ENCODE assay signal across 12 cellular contexts in the genomic region with DNA sequence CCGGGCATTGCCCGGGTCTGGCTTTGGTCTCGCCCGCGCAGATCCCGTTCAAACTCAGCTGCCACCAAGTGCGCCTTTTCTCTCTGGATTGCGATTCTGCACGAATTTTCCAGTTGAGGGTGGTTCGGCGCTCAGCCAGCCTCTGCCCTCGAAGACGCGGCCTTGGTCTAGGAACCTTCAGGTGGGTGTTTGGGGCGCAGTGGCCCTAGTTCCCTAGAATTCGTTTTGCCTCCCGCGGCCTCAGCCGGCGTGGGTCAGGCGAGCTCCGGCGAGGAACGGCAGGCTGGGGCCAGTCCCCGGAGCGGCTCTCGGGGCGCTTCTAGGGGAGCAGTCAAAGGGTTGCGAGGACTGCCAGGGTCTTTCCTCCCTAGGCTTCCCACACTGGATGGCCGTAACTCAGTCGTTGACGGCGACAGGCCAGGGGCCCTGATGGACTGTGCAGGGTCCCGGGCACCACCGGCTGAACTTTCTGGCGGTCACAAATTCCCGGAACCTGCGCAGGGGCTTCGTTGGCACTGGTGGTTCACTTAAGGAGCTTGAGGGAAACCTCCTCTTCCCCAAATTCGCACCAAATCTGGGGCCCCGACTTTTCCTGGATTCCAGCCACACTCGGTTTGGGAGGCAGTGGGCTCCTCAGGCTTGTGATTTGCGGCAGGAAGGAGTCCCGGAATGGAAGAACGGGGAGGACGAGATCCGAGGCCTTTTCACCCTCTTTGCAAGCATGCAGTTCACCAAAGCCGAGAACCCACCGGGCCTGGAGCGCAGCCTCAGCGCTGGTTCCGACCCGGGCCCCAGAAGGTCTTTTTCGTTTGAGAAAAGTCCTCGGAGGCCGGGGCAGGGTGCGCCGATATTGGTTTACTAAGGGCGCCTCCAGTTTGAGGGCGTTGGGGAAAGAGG. TPM values are rescaled to one million over a fixed set of nuclear protein-coding genes. Genes with fewer than 3 reads are reported as not detected.
DNase-seq lines count a peak whose midpoint lies in the region; ATAC-seq and TF ChIP-seq lines count a peak whose summit lies in the region.
"Had no signal": no experiment of that assay in that cellular context is flagged by ENCODE, and none has a peak within 500 bp of the region (broad histone marks: within the 10 kb centered on the region; RNA-seq: fewer than 3 reads in every experiment).

No MANE protein-coding gene starts in this region.

- H3K36me3 Mint-ChIP-seq in effector memory CD8-positive, alpha-beta T cell (ENCODE audit: insufficient read depth) = peaks cover 5% of the 10 kb centered on the region
- H3K36me3 Mint-ChIP-seq: CD8-positive, alpha-beta memory T cell had no signal

- H3K9ac ChIP-seq in ES-I3 (ENCODE audit: low read depth, low read length) (peak overlapping the region; percentile 61; the same call in 1 of the 2 replicates), SK-N-SH (no peak overlapping the region)

- no peak for ATAC-seq in HG03108 (IDR thresholded peaks at IDR 0.05; ENCODE audit: unreplicated experiment)
- no peak for ATAC-seq in GM19455 (IDR thresholded peaks at IDR 0.05; ENCODE audit: unreplicated experiment)
- no peak for ATAC-seq in effector memory CD8-positive, alpha-beta T cell (replicated peaks)

- 0 out of 2 replicates have a peak, but pooled peaks cover 7% of the 10 kb centered on the region for H4K20me1 ChIP-seq in SK-N-SH (ENCODE audit: insufficient read depth)

- peaks cover 59% of the 10 kb centered on the region for H3K27me3 ChIP-seq in SK-N-SH (ENCODE audit: insufficient read depth)

- no peaks in the 10 kb centered on the region for H3K9me2 ChIP-seq in SK-N-SH

- H3K4me2 ChIP-seq in SK-N-SH = peak overlapping the region; percentile 84; the same call in 1 of the 2 replicates

- H3K4me3 ChIP-seq in SK-N-SH (ENCODE audit: low read depth in 2 of 2, low read length in 1 of 2) = no peak overlapping the region
- H3K4me3 ChIP-seq: lung had no signal

- peaks cover 93 to 100% of the 10 kb centered on the region in 2 donors for H3K27me3 Mint-ChIP-seq in effector memory CD8-positive, alpha-beta T cell

- no peak for TF ChIP-seq CTCF in SK-N-SH (IDR thresholded peaks at IDR 0.05)

- H3K4me3 Mint-ChIP-seq in effector memory CD8-positive, alpha-beta T cell = peak overlapping the region in 1 of 2 donors; percentile 89

- no peak for TF ChIP-seq EP300 in SK-N-SH (IDR thresholded peaks at IDR 0.05; ENCODE audit: borderline replicate concordance in 1 of 2, low read depth in 1 of 2, low read length in 1 of 2)

- TF ChIP-seq RAD21 in SK-N-SH (IDR thresholded peaks at IDR 0.05; ENCODE audit: low read length) = no peak

- H3K27ac Mint-ChIP-seq in effector memory CD8-positive, alpha-beta T cell = no peak overlapping the region

- no peak overlapping the region for H3K27ac ChIP-seq in SK-N-SH (ENCODE audit: low read depth in 2 of 2, low read length in 1 of 2)

- WGBS in SK-N-SH (ENCODE audit: low lambda C conversion rate) = 16% methylated on average over 33 of the region's 60 CpGs

- POLR2A ChIA-PET in SK-N-SH (lab: Yijun Ruan, JAX) = no interaction called here

- H3K4me1 ChIP-seq in ES-I3 (ENCODE audit: insufficient read depth, low read length) = peaks cover 21% of the 10 kb centered on the region
- peaks cover 0 to 5% of the 10 kb centered on the region in 2 experiments; a peak in 1 of 4 replicates for H3K4me1 ChIP-seq in SK-N-SH (ENCODE audit: control insufficient read depth in 1 of 2, insufficient read depth in 2 of 2, low read depth in 1 of 2, low read length in 1 of 2)

- no peaks in the 10 kb centered on the region for H3K9me3 ChIP-seq in ES-I3 (ENCODE audit: control insufficient read depth, insufficient read depth, low read length)
- no peaks in the 10 kb centered on the region for H3K9me3 ChIP-seq in SK-N-SH

- H3K4me1 Mint-ChIP-seq in effector memory CD8-positive, alpha-beta T cell (ENCODE audit: low read depth in 2 of 2) = peaks cover 14 to 25% of the 10 kb centered on the region in 2 donors

- CTCF ChIA-PET in SK-N-SH (lab: Yijun Ruan, JAX) = interaction anchor here (0.5 to 5.5 kb wide), 7 partner anchors 9 to 659 kb away, joined by 3 to 43 read pairs (median 3); no protein-coding TSS in a partner anchor

- H3K36me3 ChIP-seq in ES-I3 (ENCODE audit: insufficient read depth, low read length) (no peaks in the 10 kb centered on the region), SK-N-SH (replicated peaks in 1 of 2; ENCODE audit: control insufficient read depth in 1 of 2, insufficient read depth in 2 of 2, low read length in 1 of 2) (no peaks in the 10 kb centered on the region)

- DNase-seq in SK-N-SH (no peak), foreskin melanocyte (peak; percentile 30), retina (peak; percentile 85)
- DNase-seq in stimulated activated CD4-positive, alpha-beta T cell treated with anti-CD3 and anti-CD28 coated beads, Interleukin-4, amount 100 ng/mL, for 4 hours = no peak
- DNase-seq in effector memory CD8-positive, alpha-beta T cell = no peak
- DNase-seq: CD8-positive, alpha-beta memory T cell; MV-4-11; Right ventricle myocardium superior had no signal

- no peak overlapping the region for H2AFZ ChIP-seq in SK-N-SH (ENCODE audit: low read depth)

- H3K9me3 Mint-ChIP-seq in effector memory CD8-positive, alpha-beta T cell = no peaks in the 10 kb centered on the region

- H3F3A ChIP-seq in SK-N-SH (replicated peaks; ENCODE audit: insufficient read depth) = no peaks in the 10 kb centered on the region

- no peaks in the 10 kb centered on the region for H3K79me2 ChIP-seq in SK-N-SH (ENCODE audit: insufficient read depth)

TF ChIP-seq in SK-N-SH, 30 proteins besides CTCF, POLR2A, EP300 and RAD21:
- TF ChIP-seq GABPA (IDR thresholded peaks at IDR 0.05; ENCODE audit: low read depth) (no peak), JUND (IDR thresholded peaks at IDR 0.05) (no peak), TCF12 (IDR thresholded peaks at IDR 0.05) (no peak), EZH2phosphoT487 (IDR thresholded peaks at IDR 0.05; ENCODE audit: borderline replicate concordance, low read depth) (no peak), MXI1 (IDR thresholded peaks at IDR 0.05; ENCODE audit: low read depth, low read length) (no peak), TEAD4 (IDR thresholded peaks at IDR 0.05; ENCODE audit: borderline replicate concordance, insufficient read depth) (no peak), MEF2A (IDR thresholded peaks at IDR 0.05; ENCODE audit: borderline replicate concordance, low read depth) (no peak), YY1 (IDR thresholded peaks at IDR 0.05; ENCODE audit: low read depth) (no peak), FOXM1 (IDR thresholded peaks at IDR 0.05; ENCODE audit: low read depth) (no peak), NRF1 (IDR thresholded peaks at IDR 0.05; ENCODE audit: low read depth, low read length) (no peak)
- TF ChIP-seq, protein P1, sequence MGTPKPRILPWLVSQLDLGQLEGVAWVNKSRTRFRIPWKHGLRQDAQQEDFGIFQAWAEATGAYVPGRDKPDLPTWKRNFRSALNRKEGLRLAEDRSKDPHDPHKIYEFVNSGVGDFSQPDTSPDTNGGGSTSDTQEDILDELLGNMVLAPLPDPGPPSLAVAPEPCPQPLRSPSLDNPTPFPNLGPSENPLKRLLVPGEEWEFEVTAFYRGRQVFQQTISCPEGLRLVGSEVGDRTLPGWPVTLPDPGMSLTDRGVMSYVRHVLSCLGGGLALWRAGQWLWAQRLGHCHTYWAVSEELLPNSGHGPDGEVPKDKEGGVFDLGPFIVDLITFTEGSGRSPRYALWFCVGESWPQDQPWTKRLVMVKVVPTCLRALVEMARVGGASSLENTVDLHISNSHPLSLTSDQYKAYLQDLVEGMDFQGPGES (IDR thresholded peaks at IDR 0.05; ENCODE audit: low read depth, low read length) = no peak

RNA-seq across cellular contexts. Expression of a gene that starts 1.2 kb away (rescaled TPM):
- polyA plus RNA-seq in SK-N-SH (2012; rRNA removed) = not detected in 2 replicates
- 0.01 TPM in 1 of 2 replicates, not detected in the other for polyA plus RNA-seq in SK-N-SH (2012; cell fraction: cytosol; rRNA removed)
- polyA plus RNA-seq in SK-N-SH (2012; cell fraction: nucleus; rRNA removed) = not detected in 2 replicates
- polyA plus RNA-seq: CD8-positive, alpha-beta memory T cell had no signal

Comparison
In these comparisons a context has a peak if more than half of its experiments do, and no peak if none do; other contexts are left out.
1. DNase-seq: peak in foreskin melanocyte (single experiment) and retina (single experiment); none in SK-N-SH (single experiment), stimulated activated CD4-positive, alpha-beta T cell treated with anti-CD3 and anti-CD28 coated beads, Interleukin-4, amount 100 ng/mL, for 4 hours (0 of 2) and effector memory CD8-positive, alpha-beta T cell (0 of 3).